Comparison of ENCODE assay signal across 1 cellular context in genomic region chr2:69177785-69178636, GRCh38.
TF ChIP-seq lines count a peak whose summit lies in the region.

No MANE protein-coding gene starts in this region.

TF ChIP-seq in K562, 482 proteins besides CTCF, POLR2A, EP300 and RAD21 (continued from another document and continues in another):
- 0 out of 2 replicates have a peak, but pooled peaks have one; percentile 1 for TF ChIP-seq MAFK (IDR thresholded peaks at IDR 0.05; ENCODE audit: low read length)
- no peak for TF ChIP-seq KAT7 (CRISPR knock-in tag; IDR thresholded peaks at IDR 0.05; ENCODE audit: borderline replicate concordance)
- peak; percentile 25; the same call in 1 of the 2 replicates for TF ChIP-seq RB1 (IDR thresholded peaks at IDR 0.05; ENCODE audit: low read depth)
- TF ChIP-seq ESRRA (IDR thresholded peaks at IDR 0.05; ENCODE audit: borderline replicate concordance, low read depth) = peak; percentile 68; the same call in 1 of the 2 replicates
- 0 out of 2 replicates have a peak, but pooled peaks have one; percentile 32 for TF ChIP-seq ZBTB17 (CRISPR knock-in tag; IDR thresholded peaks at IDR 0.05)
- TF ChIP-seq SMARCA5 (IDR thresholded peaks at IDR 0.05) = no peak
- 0 out of 2 replicates have a peak, but pooled peaks have one; percentile 17 for TF ChIP-seq KLF1 (tag; IDR thresholded peaks at IDR 0.05)
- no peak for TF ChIP-seq FOXA1 (IDR thresholded peaks at IDR 0.05; ENCODE audit: borderline replicate concordance)
- TF ChIP-seq NR2C1 (IDR thresholded peaks at IDR 0.05) = no peak
- TF ChIP-seq NR2C1 (tag; IDR thresholded peaks at IDR 0.05) = no peak; the same call in 1 of the 2 replicates
- no peak for TF ChIP-seq RBM34 (IDR thresholded peaks at IDR 0.05; ENCODE audit: borderline replicate concordance, insufficient read depth, low read length)
- TF ChIP-seq ZNF589 (CRISPR knock-in tag; IDR thresholded peaks at IDR 0.05; ENCODE audit: low read depth) = peak; percentile 69; the same call in 1 of the 2 replicates
- peak; percentile 38 to 45; a peak in 2 of 4 replicates for TF ChIP-seq MAZ (CRISPR knock-in tag; conservative IDR thresholded peaks at IDR 0.05 in 1 of 2, IDR thresholded peaks at IDR 0.05 in 1 of 2)
- TF ChIP-seq SAFB2 (IDR thresholded peaks at IDR 0.05; ENCODE audit: borderline replicate concordance, low read depth, low read length, severe bottlenecking) = no peak
- peak; percentile 58 for TF ChIP-seq TAF1 (IDR thresholded peaks at IDR 0.05; ENCODE audit: control insufficient read depth, extremely low read depth, insufficient read depth, low read length, severe bottlenecking)
- TF ChIP-seq TSHZ1 (CRISPR knock-in tag; IDR thresholded peaks at IDR 0.05) = no peak
- peak; percentile 8 for TF ChIP-seq VEZF1 (CRISPR knock-in tag; IDR thresholded peaks at IDR 0.05)
- no peak for TF ChIP-seq SAFB (IDR thresholded peaks at IDR 0.05; ENCODE audit: borderline replicate concordance, low read depth, low read length)
- TF ChIP-seq BRD4 (IDR thresholded peaks at IDR 0.05) = 0 out of 2 replicates have a peak, but pooled peaks have one; percentile 31
- peak; percentile 82 for TF ChIP-seq GTF2E2 (tag; IDR thresholded peaks at IDR 0.05)
- no peak for TF ChIP-seq ZNF444 (CRISPR knock-in tag; IDR thresholded peaks at IDR 0.05)
- no peak for TF ChIP-seq CGGBP1 (CRISPR knock-in tag; IDR thresholded peaks at IDR 0.05)
- no peak for TF ChIP-seq ZZZ3 (IDR thresholded peaks at IDR 0.05)
- TF ChIP-seq NFRKB (IDR thresholded peaks at IDR 0.05; ENCODE audit: low read depth) = peak; percentile 75; the same call in 1 of the 2 replicates
- TF ChIP-seq FOXP1 (CRISPR knock-in tag; IDR thresholded peaks at IDR 0.05) = no peak
- peak; percentile 91 for TF ChIP-seq L3MBTL2 (IDR thresholded peaks at IDR 0.05)
- TF ChIP-seq MXI1 (IDR thresholded peaks at IDR 0.05; ENCODE audit: low read depth, low read length) = peak; percentile 32; the same call in 1 of the 2 replicates
- no peak for TF ChIP-seq UBTF (IDR thresholded peaks at IDR 0.05; ENCODE audit: borderline replicate concordance in 1 of 2, low read depth in 2 of 2, low read length in 2 of 2)
- no peak for TF ChIP-seq NUFIP1 (IDR thresholded peaks at IDR 0.05; ENCODE audit: partially characterized antibody)
- TF ChIP-seq BMI1 (IDR thresholded peaks at IDR 0.05; ENCODE audit: low read length) = no peak
- peak in 1 of 2 experiments; percentile 60; a peak in 2 of 4 replicates for TF ChIP-seq TRIM24 (IDR thresholded peaks at IDR 0.05)
- no peak for TF ChIP-seq MTF1 (CRISPR knock-in tag; IDR thresholded peaks at IDR 0.05; ENCODE audit: borderline replicate concordance)
- peak; percentile 78 for TF ChIP-seq ETV1 (tag; conservative IDR thresholded peaks at IDR 0.05; ENCODE audit: low read depth)
- TF ChIP-seq NKRF (IDR thresholded peaks at IDR 0.05; ENCODE audit: borderline replicate concordance) = no peak
- TF ChIP-seq CBX5 (IDR thresholded peaks at IDR 0.05; ENCODE audit: borderline replicate concordance, low read depth) = peak; percentile 73; the same call in 1 of the 2 replicates
- peak; percentile 56; the same call in 1 of the 2 replicates for TF ChIP-seq CREM (IDR thresholded peaks at IDR 0.05; ENCODE audit: low read depth)
- TF ChIP-seq NRF1 (conservative IDR thresholded peaks at IDR 0.05 in 1 of 2, IDR thresholded peaks at IDR 0.05 in 1 of 2) = peak; percentile 70 to 75
- peak; percentile 63 for TF ChIP-seq POLR2B (IDR thresholded peaks at IDR 0.05; ENCODE audit: low read depth, partially characterized antibody)
- TF ChIP-seq ZBTB11 (CRISPR knock-in tag; IDR thresholded peaks at IDR 0.05) = 0 out of 6 replicates have a peak, but pooled peaks of 1 of the 3 experiments have one; percentile 37
- no peak for TF ChIP-seq ZNF143 (CRISPR knock-in tag; IDR thresholded peaks at IDR 0.05)
- no peak for TF ChIP-seq WHSC1 (IDR thresholded peaks at IDR 0.05; ENCODE audit: low read length)
- TF ChIP-seq NBN (IDR thresholded peaks at IDR 0.05; ENCODE audit: low read depth) = 0 out of 2 replicates have a peak, but pooled peaks have one; percentile 51
- TF ChIP-seq HMGXB4 (CRISPR knock-in tag; IDR thresholded peaks at IDR 0.05) = no peak
- peak; percentile 74 for TF ChIP-seq SUPT5H (IDR thresholded peaks at IDR 0.05)
- TF ChIP-seq CBX1 (IDR thresholded peaks at IDR 0.05; ENCODE audit: low read depth) = peak; percentile 59; the same call in 1 of the 2 replicates
- TF ChIP-seq HNRNPH1 (optimal IDR thresholded peaks at IDR 0.05; ENCODE audit: low read depth, low read length) = no peak
- TF ChIP-seq RCOR1 (IDR thresholded peaks at IDR 0.05; ENCODE audit: borderline replicate concordance in 1 of 2, low read depth in 2 of 2, low read length in 2 of 2) = 0 out of 4 replicates have a peak, but pooled peaks of 1 of the 2 experiments have one; percentile 10
- no peak for TF ChIP-seq BDP1 (IDR thresholded peaks at IDR 0.05; ENCODE audit: insufficient read depth, insufficient read length)
- no peak for TF ChIP-seq CHD1 (IDR thresholded peaks at IDR 0.05; ENCODE audit: low read length)
